ENCODE assay signal across 28 cellular contexts in genomic region chr20:23878787-23879186, GRCh38. TPM values are rescaled to one million over a fixed set of nuclear protein-coding genes. Genes with fewer than 3 reads are reported as not detected.
DNase-seq lines count a peak whose midpoint lies in the region; ATAC-seq, FAIRE-seq and TF ChIP-seq lines count a peak whose summit lies in the region.
"Had no signal": no experiment of that assay in that cellular context is flagged by ENCODE, and none has a peak within 500 bp of the region (broad histone marks: within the 10 kb centered on the region; RNA-seq: fewer than 3 reads in every experiment).

No MANE protein-coding gene starts in this region.

- H3K4me2 ChIP-seq in HepG2 (ENCODE audit: low read depth, low read length), result no peak overlapping the region
- peak overlapping the region; percentile 48 for H3K4me2 ChIP-seq in PC-9
- H3K4me2 ChIP-seq in trophoblast cell (ENCODE audit: low read length), result no peak overlapping the region
- no peak overlapping the region for H3K4me2 ChIP-seq in PC-3 (ENCODE audit: low read length)
- H3K4me2 ChIP-seq: A549, BLaER1 had no signal

- no peak overlapping the region for H3K23ac ChIP-seq in trophoblast cell (ENCODE audit: low read length)

- H3K9me2 ChIP-seq in PC-9 (ENCODE audit: insufficient read depth) (no peaks in the 10 kb centered on the region), PC-3 (replicated peaks; ENCODE audit: low read length) (no peaks in the 10 kb centered on the region)

- H2BK12ac ChIP-seq in trophoblast cell (ENCODE audit: low read length), result no peak overlapping the region

- H4K20me1 ChIP-seq in HepG2 (ENCODE audit: insufficient read depth, low read length) (no peaks in the 10 kb centered on the region), PC-9 (ENCODE audit: insufficient read depth) (no peaks in the 10 kb centered on the region), PC-3 (ENCODE audit: low read length) (no peaks in the 10 kb centered on the region)
- H4K20me1 ChIP-seq: BLaER1 had no signal

- TF ChIP-seq EP300 in HepG2 (IDR thresholded peaks at IDR 0.05; ENCODE audit: low read depth in 2 of 2, low read length in 2 of 2) (no peak), HepG2 (CRISPR knock-in tag; IDR thresholded peaks at IDR 0.05; ENCODE audit: borderline replicate concordance) (no peak), esophagus muscularis mucosa (IDR thresholded peaks at IDR 0.05) (no peak)

- no peak overlapping the region for H3K14ac ChIP-seq in trophoblast cell (ENCODE audit: low read length)

- H3K79me2 ChIP-seq in HepG2 (ENCODE audit: insufficient read depth, low read length), result no peaks in the 10 kb centered on the region
- no peaks in the 10 kb centered on the region for H3K79me2 ChIP-seq in PC-9 (ENCODE audit: low read depth)
- no peaks in the 10 kb centered on the region for H3K79me2 ChIP-seq in trophoblast cell (ENCODE audit: control insufficient read depth, insufficient read depth, low read length, poor library complexity)
- no peaks in the 10 kb centered on the region for H3K79me2 ChIP-seq in PC-3 (ENCODE audit: low read length)

- no peak overlapping the region for H3K4ac ChIP-seq in trophoblast cell (ENCODE audit: low read depth, low read length)

- no peak overlapping the region for H2BK5ac ChIP-seq in trophoblast cell (ENCODE audit: low read depth, low read length, poor library complexity)

- H3K4me3 ChIP-seq in HepG2 (replicated peaks in 1 of 3; ENCODE audit: insufficient read depth in 1 of 3, low read depth in 2 of 3, low read length in 3 of 3) (no peak overlapping the region), right lobe of liver (no peak overlapping the region), PC-9 (no peak overlapping the region), esophagus muscularis mucosa (no peak overlapping the region), trophoblast cell (ENCODE audit: low read depth, low read length) (no peak overlapping the region), PC-3 (ENCODE audit: low read length) (no peak overlapping the region)
- H3K4me3 ChIP-seq: A549, BLaER1 had no signal

- DNase-seq in HepG2 (ENCODE audit: low spot score), result no peak
- DNase-seq in right lobe of liver, result no peak
- no peak for DNase-seq in PC-9
- peak; percentile 80 for DNase-seq in esophagus muscularis mucosa (ENCODE audit: extremely low spot score)
- DNase-seq in trophoblast cell, result no peak
- DNase-seq in activated CD4-positive, alpha-beta T cell treated with anti-CD3 and anti-CD28 coated beads, Interleukin-2, amount 50 U/mL, for 1 hour, result no peak
- DNase-seq in PC-3, result no peak
- DNase-seq in activated T-helper 1 cell treated with anti-CD3 and anti-CD28 coated beads, Interleukin-12 subunit alpha, Interleukin-12 subunit beta, Interleukin-2, Interleukin-4 antibody, amounts not matched to agents 30 ng/mL and 10 ng/mL and 1 ng/mL, durations not matched to agents 14 hours and 24 hours and 36 hours (ENCODE audit: low spot score), result no peak
- DNase-seq: AML-193; BE2C; C1 segment of cervical spinal cord; CD4-positive, alpha-beta memory T cell; CD4-positive, CD25-positive, alpha-beta regulatory T cell; CD8-positive, alpha-beta memory T cell; COR-L47; DMS 273 treated with DMSO at 0.1 percent for 48 hours; DMS153; DMS53; DMS79; GF-D8 had no signal

- H3K9ac ChIP-seq in HepG2 (ENCODE audit: insufficient read depth, low read depth, low read length) (no peak overlapping the region), trophoblast cell (ENCODE audit: low read length) (peak overlapping the region; percentile 19), PC-3 (ENCODE audit: low read length) (no peak overlapping the region)
- H3K9ac ChIP-seq: BLaER1 had no signal

- POLR2A ChIA-PET in HepG2 (lab: Yijun Ruan, JAX), result no interaction called here
- POLR2A ChIA-PET in PC-9 (lab: Charles Lee; ENCODE audit: unreplicated experiment), result no interaction called here
- POLR2A ChIA-PET in PC-3 (lab: Charles Lee; ENCODE audit: unreplicated experiment), result no interaction called here

- WGBS in HepG2 (ENCODE audit: low lambda C conversion rate), result 56% methylated on average over 7 of the region's 7 CpGs
- WGBS in right lobe of liver (ENCODE audit: insufficient coverage, low coverage, low lambda C conversion rate, missing lambda C conversion rate), result 75% methylated on average over 4 of the region's 7 CpGs
- WGBS in esophagus muscularis mucosa, result no CpG with 5 or more reads among the region's 7 CpGs
- no CpG with 5 or more reads among the region's 7 CpGs for WGBS in trophoblast cell (ENCODE audit: extremely low coverage, insufficient coverage, insufficient read length)

- H3K9me3 ChIP-seq in HepG2 (ENCODE audit: low read length), result no peaks in the 10 kb centered on the region
- no peaks in the 10 kb centered on the region for H3K9me3 ChIP-seq in right lobe of liver
- no peaks in the 10 kb centered on the region for H3K9me3 ChIP-seq in PC-9 (ENCODE audit: insufficient read depth, low read depth)
- H3K9me3 ChIP-seq in esophagus muscularis mucosa, result no peaks in the 10 kb centered on the region
- H3K9me3 ChIP-seq in trophoblast cell (ENCODE audit: insufficient read depth, low read depth, low read length), result peaks cover 3% of the 10 kb centered on the region
- H3K9me3 ChIP-seq in PC-3 (ENCODE audit: low read length), result no peaks in the 10 kb centered on the region
- H3K9me3 ChIP-seq: A549, BE2C, BLaER1 had no signal

- no peaks in the 10 kb centered on the region for H3K9me3 Mint-ChIP-seq in activated T-helper 1 cell treated with anti-CD3 and anti-CD28 coated beads, Interleukin-12 subunit alpha, Interleukin-12 subunit beta, Interleukin-2, Interleukin-4 antibody, amounts not matched to agents 30 ng/mL and 10 ng/mL and 1 ng/mL, durations not matched to agents 14 hours and 24 hours and 36 hours
- H3K9me3 Mint-ChIP-seq: CD14-positive monocyte; CD4-positive, CD25-positive, alpha-beta regulatory T cell; CD8-positive, alpha-beta memory T cell had no signal

- H2AFZ ChIP-seq in HepG2 (ENCODE audit: low read length) (no peak overlapping the region), PC-9 (no peak overlapping the region), trophoblast cell (ENCODE audit: insufficient read depth, low read length, poor library complexity) (no peak overlapping the region), PC-3 (ENCODE audit: low read length) (no peak overlapping the region)

- no peak for TF ChIP-seq POLR2A in HepG2 (IDR thresholded peaks at IDR 0.05; ENCODE audit: insufficient read depth in 1 of 2, low read depth in 2 of 2, low read length in 2 of 2)
- no peak for TF ChIP-seq POLR2A in right lobe of liver (IDR thresholded peaks at IDR 0.05)
- no peak for TF ChIP-seq POLR2A in esophagus muscularis mucosa (IDR thresholded peaks at IDR 0.05; ENCODE audit: low read depth)

- in situ Hi-C loops in HepG2 (cut with HindIII; ENCODE audit: extremely low pct_ligation_motif_present, low pct_unique_long_range_greater_than_20kb), result no loop called here

- no peaks in the 10 kb centered on the region for H3K27me3 Mint-ChIP-seq in activated T-helper 1 cell treated with anti-CD3 and anti-CD28 coated beads, Interleukin-12 subunit alpha, Interleukin-12 subunit beta, Interleukin-2, Interleukin-4 antibody, amounts not matched to agents 30 ng/mL and 10 ng/mL and 1 ng/mL, durations not matched to agents 14 hours and 24 hours and 36 hours (ENCODE audit: insufficient read depth)
- H3K27me3 Mint-ChIP-seq: CD4-positive, CD25-positive, alpha-beta regulatory T cell had no signal

- TF ChIP-seq CTCF in HepG2 (CRISPR knock-in tag; IDR thresholded peaks at IDR 0.05), result no peak
- no peak for TF ChIP-seq CTCF in right lobe of liver (IDR thresholded peaks at IDR 0.05)
- TF ChIP-seq CTCF in PC-9 (conservative IDR thresholded peaks at IDR 0.05), result no peak
- no peak for TF ChIP-seq CTCF in esophagus muscularis mucosa (IDR thresholded peaks at IDR 0.05)
- no peak for TF ChIP-seq CTCF in PC-3 (conservative IDR thresholded peaks at IDR 0.05; ENCODE audit: low read depth, low read length)

- no peaks in the 10 kb centered on the region for H3K4me1 Mint-ChIP-seq in activated T-helper 1 cell treated with anti-CD3 and anti-CD28 coated beads, Interleukin-12 subunit alpha, Interleukin-12 subunit beta, Interleukin-2, Interleukin-4 antibody, amounts not matched to agents 30 ng/mL and 10 ng/mL and 1 ng/mL, durations not matched to agents 14 hours and 24 hours and 36 hours (ENCODE audit: low read depth)
- H3K4me1 Mint-ChIP-seq: CD14-positive monocyte had no signal

- no peak overlapping the region for H4K12ac ChIP-seq in trophoblast cell (ENCODE audit: low read depth, low read length)

- H4K8ac ChIP-seq in trophoblast cell (ENCODE audit: low read depth, low read length), result no peak overlapping the region

- peaks cover 24% of the 10 kb centered on the region for H3K4me1 ChIP-seq in HepG2 (ENCODE audit: insufficient read depth, low read length)
- peaks cover 0 to 6% (median 0%) of the 10 kb centered on the region in 4 donors for H3K4me1 ChIP-seq in right lobe of liver
- H3K4me1 ChIP-seq in PC-9 (replicated peaks; ENCODE audit: insufficient read depth), result peaks cover 67% of the 10 kb centered on the region
- H3K4me1 ChIP-seq in esophagus muscularis mucosa, result peaks cover 0 to 95% (median 89%) of the 10 kb centered on the region in 4 donors
- peaks cover 0 to 6% of the 10 kb centered on the region in 2 experiments for H3K4me1 ChIP-seq in trophoblast cell (ENCODE audit: control insufficient read depth in 1 of 2, insufficient read depth in 2 of 2, low read length in 2 of 2)
- H3K4me1 ChIP-seq in PC-3 (ENCODE audit: insufficient read depth, low read length), result peaks cover 3% of the 10 kb centered on the region; the same call in 1 of the 2 replicates
- H3K4me1 ChIP-seq: A549, BE2C had no signal

- no peak overlapping the region for H4K91ac ChIP-seq in trophoblast cell (ENCODE audit: low read depth, low read length)

- H3K27ac Mint-ChIP-seq in activated T-helper 1 cell treated with anti-CD3 and anti-CD28 coated beads, Interleukin-12 subunit alpha, Interleukin-12 subunit beta, Interleukin-2, Interleukin-4 antibody, amounts not matched to agents 30 ng/mL and 10 ng/mL and 1 ng/mL, durations not matched to agents 14 hours and 24 hours and 36 hours, result no peak overlapping the region
- H3K27ac Mint-ChIP-seq: CD4-positive, alpha-beta memory T cell; CD8-positive, alpha-beta memory T cell had no signal

- TF ChIP-seq RAD21 in HepG2 (CRISPR knock-in tag; IDR thresholded peaks at IDR 0.05), result no peak

- FAIRE-seq in HepG2 (lab: Jason Lieb, UNC), result no peak
- FAIRE-seq: G401.6, GM12891, GM19239 had no signal

- BruUV-seq in HepG2 (replicated peaks; lab: Mats Ljungman, UMichigan) (no TSS peak), PC-9 (replicated peaks; lab: Mats Ljungman, UMichigan) (no TSS peak), PC-3 (replicated peaks; lab: Mats Ljungman, UMichigan) (no TSS peak)

- intact Hi-C loops in HepG2 (cut with micrococcal nuclease; ENCODE audit: unreplicated experiment) (no loop called here), right lobe of liver (cut with DNase I) (no loop called here), PC-9 (cut with micrococcal nuclease; ENCODE audit: unreplicated experiment) (no loop called here), esophagus muscularis mucosa (cut with DNase I) (no loop called here), PC-3 (cut with micrococcal nuclease) (no loop called here)
- intact Hi-C loops in activated T-helper 1 cell treated with anti-CD3 and anti-CD28 coated beads, Interleukin-12 subunit alpha, Interleukin-12 subunit beta, Interleukin-2, Interleukin-4 antibody, amounts not matched to agents 30 ng/mL and 10 ng/mL and 1 ng/mL, durations not matched to agents 14 hours and 24 hours and 36 hours (cut with micrococcal nuclease), result no loop called here

- CTCF ChIA-PET in HepG2 (lab: Yijun Ruan, JAX; ENCODE audit: low intra/inter-chr PET ratio, low total read pairs) (no interaction called here), PC-9 (lab: Charles Lee) (no interaction called here), PC-3 (lab: Charles Lee) (no interaction called here)

- H3K27me3 ChIP-seq in HepG2 (ENCODE audit: control insufficient read depth in 1 of 2, insufficient read depth in 2 of 2, low read length in 2 of 2) (peaks cover 0 to 4% of the 10 kb centered on the region in 2 experiments; a peak in 1 of 5 replicates), right lobe of liver (no peaks in the 10 kb centered on the region), PC-9 (ENCODE audit: insufficient read depth, low read depth) (no peaks in the 10 kb centered on the region), esophagus muscularis mucosa (no peaks in the 10 kb centered on the region), trophoblast cell (ENCODE audit: insufficient read depth, low read length) (no peaks in the 10 kb centered on the region), PC-3 (ENCODE audit: low read length) (peaks cover 53% of the 10 kb centered on the region)
- H3K27me3 ChIP-seq: BE2C, BLaER1 had no signal

- H2BK120ac ChIP-seq in trophoblast cell (ENCODE audit: insufficient read depth, low read length, poor library complexity), result no peak overlapping the region

- H3K36me3 ChIP-seq in HepG2 (replicated peaks in 1 of 2; ENCODE audit: control insufficient read depth in 1 of 2, insufficient read depth in 2 of 2, low read length in 2 of 2), result no peaks in the 10 kb centered on the region
- H3K36me3 ChIP-seq in right lobe of liver, result no peaks in the 10 kb centered on the region
- H3K36me3 ChIP-seq in PC-9 (ENCODE audit: low read depth), result no peaks in the 10 kb centered on the region
- H3K36me3 ChIP-seq in esophagus muscularis mucosa, result no peaks in the 10 kb centered on the region
- H3K36me3 ChIP-seq in trophoblast cell (ENCODE audit: control insufficient read depth in 1 of 2, insufficient read depth in 2 of 2, low read length in 2 of 2), result no peaks in the 10 kb centered on the region
- H3K36me3 ChIP-seq in PC-3 (ENCODE audit: low read depth, low read length), result no peaks in the 10 kb centered on the region
- H3K36me3 ChIP-seq: BE2C, BLaER1 had no signal

- no peaks in the 10 kb centered on the region for H3K36me3 Mint-ChIP-seq in activated T-helper 1 cell treated with anti-CD3 and anti-CD28 coated beads, Interleukin-12 subunit alpha, Interleukin-12 subunit beta, Interleukin-2, Interleukin-4 antibody, amounts not matched to agents 30 ng/mL and 10 ng/mL and 1 ng/mL, durations not matched to agents 14 hours and 24 hours and 36 hours (ENCODE audit: low read depth)
- H3K36me3 Mint-ChIP-seq: CD14-positive monocyte; CD4-positive, alpha-beta memory T cell; CD4-positive, CD25-positive, alpha-beta regulatory T cell; CD8-positive, alpha-beta memory T cell had no signal

- H3K4me3 Mint-ChIP-seq in activated T-helper 1 cell treated with anti-CD3 and anti-CD28 coated beads, Interleukin-12 subunit alpha, Interleukin-12 subunit beta, Interleukin-2, Interleukin-4 antibody, amounts not matched to agents 30 ng/mL and 10 ng/mL and 1 ng/mL, durations not matched to agents 14 hours and 24 hours and 36 hours, result no peak overlapping the region
- H3K4me3 Mint-ChIP-seq: CD14-positive monocyte; CD4-positive, alpha-beta memory T cell; CD4-positive, CD25-positive, alpha-beta regulatory T cell; CD8-positive, alpha-beta memory T cell had no signal

- H3K27ac ChIP-seq in HepG2 (ENCODE audit: extremely low read length, insufficient read depth, low read length) (no peak overlapping the region), right lobe of liver (no peak overlapping the region), PC-9 (peak overlapping the region; percentile 65), esophagus muscularis mucosa (replicated peaks in 1 of 4) (peak overlapping the region; percentile 77 to 83 (median 78)), trophoblast cell (ENCODE audit: low read depth, low read length) (no peak overlapping the region), PC-3 (ENCODE audit: low read length) (no peak overlapping the region)
- H3K27ac ChIP-seq: 22Rv1, A549, BLaER1 had no signal

- H3F3A ChIP-seq in PC-9 (ENCODE audit: insufficient read depth, low read depth), result peaks cover 34% of the 10 kb centered on the region; the same call in 1 of the 2 replicates
- no peaks in the 10 kb centered on the region for H3F3A ChIP-seq in PC-3 (ENCODE audit: low read length, unreplicated experiment)

- no peak for ATAC-seq in HepG2
- no peak for ATAC-seq in right lobe of liver
- no peak for ATAC-seq in PC-3
- ATAC-seq: A549 had no signal

- no peak overlapping the region for H2AK5ac ChIP-seq in trophoblast cell (ENCODE audit: low read length)

- H3K18ac ChIP-seq in trophoblast cell (ENCODE audit: low read length), result no peak overlapping the region

- H3K79me1 ChIP-seq in trophoblast cell (ENCODE audit: low read length), result no peaks in the 10 kb centered on the region

RNA-seq across cellular contexts. Expression of gene CST5, which starts 0.8 kb away (rescaled TPM):
- not detected in 2 replicates for total RNA-seq in HepG2 (2016; rRNA removed; fragmentation: Illumina TruSeq; extraction: Trizol)
- not detected in 2 replicates for total RNA-seq in HepG2 (2016; cell fraction: cytosol; rRNA removed; fragmentation: Illumina TruSeq; extraction: Trizol; ENCODE audit: low read depth)
- total RNA-seq in HepG2 (2016; cell fraction: insoluble cytoplasmic fraction; rRNA removed; fragmentation: Illumina TruSeq; extraction: Trizol), result 0.27 TPM in 1 of 2 replicates, not detected in the other
- total RNA-seq in HepG2 (2016; cell fraction: membrane; rRNA removed; fragmentation: Illumina TruSeq; extraction: Trizol), result not detected in 2 replicates
- not detected in 2 replicates for total RNA-seq in HepG2 (2016; cell fraction: nucleus; rRNA removed; fragmentation: Illumina TruSeq; extraction: Trizol)
- 0.16 TPM in 1 of 2 replicates, not detected in the other for polyA plus RNA-seq in HepG2 (2011; rRNA removed)
- 0.09 TPM in 1 of 2 replicates, not detected in the other for polyA plus RNA-seq in HepG2 (2011; cell fraction: cytosol; rRNA removed)
- polyA plus RNA-seq in HepG2 (2011; cell fraction: nucleus; rRNA removed), result 0.35 TPM in 1 of 2 replicates, not detected in the other
- 0.20 TPM in 1 of 2 replicates, not detected in the other for polyA plus RNA-seq in HepG2 (2012)
- polyA plus RNA-seq in HepG2 (2016; cell fraction: cytosol; fragmentation: Illumina TruSeq; extraction: Trizol; ENCODE audit: low read depth), result not detected in 2 replicates
- not detected in 2 replicates for polyA plus RNA-seq in HepG2 (2016; cell fraction: insoluble cytoplasmic fraction; fragmentation: Illumina TruSeq; extraction: Trizol; ENCODE audit: low read depth)
- not detected in 2 replicates for polyA plus RNA-seq in HepG2 (2016; cell fraction: membrane; fragmentation: Illumina TruSeq; extraction: Trizol; ENCODE audit: low read depth)
- not detected in 2 replicates for polyA plus RNA-seq in HepG2 (2016; cell fraction: nucleus; fragmentation: Illumina TruSeq; extraction: Trizol; ENCODE audit: insufficient read depth, low read depth)
- not detected in 2 replicates for polyA minus RNA-seq in HepG2 (2011; rRNA and poly(A)+ RNA removed; ENCODE audit: low replicate concordance)
- polyA minus RNA-seq in HepG2 (2011; cell fraction: cytosol; rRNA and poly(A)+ RNA removed), result not detected in 2 replicates
- polyA minus RNA-seq in HepG2 (2011; cell fraction: nucleus; rRNA and poly(A)+ RNA removed), result not detected in 2 replicates
- not detected for total RNA-seq in right lobe of liver
- 0.93 and 2.2 TPM in 2 replicates for total RNA-seq in PC-9 (2021)
- total RNA-seq in esophagus muscularis mucosa, result 1 to 10 TPM in 3 of 4 donors, not detected in 1; 1.4 to 4.5 (median 3.7) TPM
- not detected in 2 replicates for polyA plus RNA-seq in trophoblast cell (2013)
- not detected in 2 replicates for total RNA-seq in PC-3 (2014; rRNA removed)
- not detected in 2 replicates for total RNA-seq in activated T-helper 1 cell treated with anti-CD3 and anti-CD28 coated beads, Interleukin-12 subunit alpha, Interleukin-12 subunit beta, Interleukin-2, Interleukin-4 antibody, amounts not matched to agents 30 ng/mL and 10 ng/mL and 1 ng/mL, durations not matched to agents 14 hours and 24 hours and 36 hours
- total RNA-seq: A172; CD4-positive, alpha-beta memory T cell; CD4-positive, CD25-positive, alpha-beta regulatory T cell; CD8-positive, alpha-beta memory T cell had no signal
- polyA plus RNA-seq: A549; CD14-positive monocyte; CD4-positive, alpha-beta memory T cell; CD4-positive, CD25-positive, alpha-beta regulatory T cell; CD8-positive, alpha-beta memory T cell had no signal

RNA-seq across cellular contexts. Expression of gene CST2, which starts 52.3 kb away (rescaled TPM):
- total RNA-seq in HepG2 (2016; rRNA removed; fragmentation: Illumina TruSeq; extraction: Trizol), result not detected in 2 replicates
- total RNA-seq in HepG2 (2016; cell fraction: cytosol; rRNA removed; fragmentation: Illumina TruSeq; extraction: Trizol; ENCODE audit: low read depth), result not detected in 2 replicates
- total RNA-seq in HepG2 (2016; cell fraction: insoluble cytoplasmic fraction; rRNA removed; fragmentation: Illumina TruSeq; extraction: Trizol), result not detected in 2 replicates
- not detected in 2 replicates for total RNA-seq in HepG2 (2016; cell fraction: membrane; rRNA removed; fragmentation: Illumina TruSeq; extraction: Trizol)
- total RNA-seq in HepG2 (2016; cell fraction: nucleus; rRNA removed; fragmentation: Illumina TruSeq; extraction: Trizol), result not detected in 2 replicates
- not detected in 2 replicates for polyA plus RNA-seq in HepG2 (2011; rRNA removed)
- not detected in 2 replicates for polyA plus RNA-seq in HepG2 (2011; cell fraction: cytosol; rRNA removed)
- polyA plus RNA-seq in HepG2 (2011; cell fraction: nucleus; rRNA removed), result not detected in 2 replicates
- polyA plus RNA-seq in HepG2 (2012), result not detected in 2 replicates
- not detected in 2 replicates for polyA plus RNA-seq in HepG2 (2016; cell fraction: cytosol; fragmentation: Illumina TruSeq; extraction: Trizol; ENCODE audit: low read depth)
- not detected in 2 replicates for polyA plus RNA-seq in HepG2 (2016; cell fraction: insoluble cytoplasmic fraction; fragmentation: Illumina TruSeq; extraction: Trizol; ENCODE audit: low read depth)
- polyA plus RNA-seq in HepG2 (2016; cell fraction: membrane; fragmentation: Illumina TruSeq; extraction: Trizol; ENCODE audit: low read depth), result not detected in 2 replicates
- polyA plus RNA-seq in HepG2 (2016; cell fraction: nucleus; fragmentation: Illumina TruSeq; extraction: Trizol; ENCODE audit: insufficient read depth, low read depth), result not detected in 2 replicates
- not detected in 2 replicates for polyA minus RNA-seq in HepG2 (2011; rRNA and poly(A)+ RNA removed; ENCODE audit: low replicate concordance)
- not detected in 2 replicates for polyA minus RNA-seq in HepG2 (2011; cell fraction: cytosol; rRNA and poly(A)+ RNA removed)
- polyA minus RNA-seq in HepG2 (2011; cell fraction: nucleus; rRNA and poly(A)+ RNA removed), result not detected in 2 replicates
- under 1 TPM in 2 of 6 experiments, not detected in 4; 0.50 to 0.80 TPM for total RNA-seq in right lobe of liver
- total RNA-seq in PC-9 (2021), result not detected in 2 replicates
- total RNA-seq in esophagus muscularis mucosa, result 1 to 10 TPM in 1 of 4 donors, under 1 TPM in 2, not detected in 1; 0.45 to 2.1 (median 0.86) TPM
- 0.12 and 0.16 TPM in 2 replicates for polyA plus RNA-seq in trophoblast cell (2013)
- total RNA-seq in PC-3 (2014; rRNA removed), result not detected in 2 replicates
- total RNA-seq in activated T-helper 1 cell treated with anti-CD3 and anti-CD28 coated beads, Interleukin-12 subunit alpha, Interleukin-12 subunit beta, Interleukin-2, Interleukin-4 antibody, amounts not matched to agents 30 ng/mL and 10 ng/mL and 1 ng/mL, durations not matched to agents 14 hours and 24 hours and 36 hours, result not detected in 2 replicates
- total RNA-seq: A172; CD4-positive, alpha-beta memory T cell; CD4-positive, CD25-positive, alpha-beta regulatory T cell; CD8-positive, alpha-beta memory T cell had no signal
- polyA plus RNA-seq: A549; CD14-positive monocyte; CD4-positive, alpha-beta memory T cell; CD4-positive, CD25-positive, alpha-beta regulatory T cell; CD8-positive, alpha-beta memory T cell had no signal

Comparison
In these comparisons a context has a peak if more than half of its experiments do, and no peak if none do; other contexts are left out.
1. H3K27ac ChIP-seq: peak in PC-9 (single experiment) and esophagus muscularis mucosa (4 of 4); none in HepG2 (single experiment), right lobe of liver (0 of 3), trophoblast cell (single experiment) and PC-3 (single experiment).